1 cellular context compared by ENCODE assay signal in the genomic region with DNA sequence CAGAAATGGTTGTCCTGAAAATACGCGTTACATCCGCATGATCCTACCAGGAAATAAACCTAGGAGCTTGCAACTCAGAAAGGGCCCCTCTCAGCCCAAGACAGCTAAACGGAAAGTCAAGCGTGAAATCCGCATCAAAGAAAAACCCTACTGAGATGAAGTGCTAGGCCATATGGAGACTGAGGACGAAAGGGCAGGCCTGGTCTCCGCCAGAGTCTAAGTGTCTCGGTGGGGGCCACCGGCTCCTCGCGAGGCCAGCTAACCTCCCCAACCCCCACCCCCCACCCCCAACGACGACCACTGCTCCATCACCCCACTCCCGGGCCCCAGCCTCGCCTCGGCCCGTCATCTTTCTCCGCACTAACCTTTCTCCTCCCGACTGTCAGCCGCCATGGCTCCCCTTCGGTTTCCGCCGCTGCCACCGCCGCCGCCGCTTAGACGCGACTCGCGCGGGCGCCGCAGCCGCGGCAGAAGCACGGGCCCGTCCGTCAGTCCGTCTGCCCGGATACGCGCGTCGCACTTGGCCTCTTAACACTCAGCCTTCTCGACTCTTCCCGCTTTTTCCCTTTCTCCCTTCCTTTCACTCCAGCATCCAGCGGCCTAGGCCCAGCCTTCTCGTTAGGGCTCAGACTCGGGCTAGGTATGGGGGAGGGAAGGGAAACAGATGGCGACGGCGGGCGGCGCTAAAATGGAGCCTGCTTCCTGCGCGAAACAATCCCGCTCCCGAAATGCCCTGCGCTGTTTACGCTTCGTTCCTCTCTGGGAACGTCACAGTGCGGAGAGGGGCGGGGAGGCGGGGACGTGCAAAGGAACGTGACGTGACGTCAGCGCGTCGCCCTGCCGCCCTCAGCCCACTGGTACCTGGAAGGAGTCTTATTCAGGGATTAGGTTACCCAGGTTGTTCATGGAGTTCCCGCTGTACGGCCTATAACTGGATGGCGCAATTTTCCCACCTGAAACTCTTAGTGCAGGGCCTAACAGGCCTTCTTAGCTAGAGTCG.
TF ChIP-seq lines count a peak whose summit lies in the region.

A gene (minus strand): TSS at position 730 of the 1,000 bp plus-strand sequence. CDS start 337 bp downstream, at position 393.

TF ChIP-seq in HepG2, 621 proteins besides CTCF, POLR2A, EP300 and RAD21 (continued from another document and continues in another):
- TF ChIP-seq, protein P1, sequence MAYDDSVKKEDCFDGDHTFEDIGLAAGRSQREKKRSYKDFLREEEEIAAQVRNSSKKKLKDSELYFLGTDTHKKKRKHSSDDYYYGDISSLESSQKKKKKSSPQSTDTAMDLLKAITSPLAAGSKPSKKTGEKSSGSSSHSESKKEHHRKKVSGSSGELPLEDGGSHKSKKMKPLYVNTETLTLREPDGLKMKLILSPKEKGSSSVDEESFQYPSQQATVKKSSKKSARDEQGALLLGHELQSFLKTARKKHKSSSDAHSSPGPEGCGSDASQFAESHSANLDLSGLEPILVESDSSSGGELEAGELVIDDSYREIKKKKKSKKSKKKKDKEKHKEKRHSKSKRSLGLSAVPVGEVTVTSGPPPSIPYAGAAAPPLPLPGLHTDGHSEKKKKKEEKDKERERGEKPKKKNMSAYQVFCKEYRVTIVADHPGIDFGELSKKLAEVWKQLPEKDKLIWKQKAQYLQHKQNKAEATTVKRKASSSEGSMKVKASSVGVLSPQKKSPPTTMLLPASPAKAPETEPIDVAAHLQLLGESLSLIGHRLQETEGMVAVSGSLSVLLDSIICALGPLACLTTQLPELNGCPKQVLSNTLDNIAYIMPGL (CRISPR knock-in tag; IDR thresholded peaks at IDR 0.05; ENCODE audit: borderline replicate concordance in 1 of 2, low read depth in 1 of 2) = peak; percentile 91 to 96; a peak in 3 of 4 replicates
- TF ChIP-seq ARHGAP35 (CRISPR knock-in tag; IDR thresholded peaks at IDR 0.05; ENCODE audit: borderline replicate concordance) = 0 out of 2 replicates have a peak, but pooled peaks have one; percentile 16
- TF ChIP-seq, protein P2, sequence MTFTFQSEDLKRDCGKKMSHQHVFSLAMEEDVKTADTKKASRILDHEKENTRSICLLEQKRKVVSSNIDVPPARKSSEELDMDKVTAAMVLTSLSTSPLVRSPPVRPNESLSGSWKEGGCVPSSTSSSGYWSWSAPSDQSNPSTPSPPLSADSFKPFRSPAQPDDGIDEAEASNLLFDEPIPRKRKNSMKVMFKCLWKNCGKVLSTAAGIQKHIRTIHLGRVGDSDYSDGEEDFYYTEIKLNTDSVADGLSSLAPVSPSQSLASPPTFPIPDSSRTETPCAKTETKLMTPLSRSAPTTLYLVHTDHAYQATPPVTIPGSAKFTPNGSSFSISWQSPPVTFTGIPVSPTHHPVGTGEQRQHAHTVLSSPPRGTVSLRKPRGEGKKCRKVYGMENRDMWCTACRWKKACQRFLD (CRISPR knock-in tag; IDR thresholded peaks at IDR 0.05; ENCODE audit: borderline replicate concordance) = peak; percentile 70; the same call in 1 of the 2 replicates
- TF ChIP-seq ZNF446 (CRISPR knock-in tag; IDR thresholded peaks at IDR 0.05) = 0 out of 2 replicates have a peak, but pooled peaks have one; percentile 24
- no peak for TF ChIP-seq SCMH1 (CRISPR knock-in tag; IDR thresholded peaks at IDR 0.05; ENCODE audit: borderline replicate concordance)
- TF ChIP-seq GTF2F1 (IDR thresholded peaks at IDR 0.05; ENCODE audit: low read length) = 0 out of 2 replicates have a peak, but pooled peaks have one; percentile 17
- TF ChIP-seq ZNF383 (CRISPR knock-in tag; IDR thresholded peaks at IDR 0.05; ENCODE audit: borderline replicate concordance) = 0 out of 2 replicates have a peak, but pooled peaks have one; percentile 81
- TF ChIP-seq, protein P3, sequence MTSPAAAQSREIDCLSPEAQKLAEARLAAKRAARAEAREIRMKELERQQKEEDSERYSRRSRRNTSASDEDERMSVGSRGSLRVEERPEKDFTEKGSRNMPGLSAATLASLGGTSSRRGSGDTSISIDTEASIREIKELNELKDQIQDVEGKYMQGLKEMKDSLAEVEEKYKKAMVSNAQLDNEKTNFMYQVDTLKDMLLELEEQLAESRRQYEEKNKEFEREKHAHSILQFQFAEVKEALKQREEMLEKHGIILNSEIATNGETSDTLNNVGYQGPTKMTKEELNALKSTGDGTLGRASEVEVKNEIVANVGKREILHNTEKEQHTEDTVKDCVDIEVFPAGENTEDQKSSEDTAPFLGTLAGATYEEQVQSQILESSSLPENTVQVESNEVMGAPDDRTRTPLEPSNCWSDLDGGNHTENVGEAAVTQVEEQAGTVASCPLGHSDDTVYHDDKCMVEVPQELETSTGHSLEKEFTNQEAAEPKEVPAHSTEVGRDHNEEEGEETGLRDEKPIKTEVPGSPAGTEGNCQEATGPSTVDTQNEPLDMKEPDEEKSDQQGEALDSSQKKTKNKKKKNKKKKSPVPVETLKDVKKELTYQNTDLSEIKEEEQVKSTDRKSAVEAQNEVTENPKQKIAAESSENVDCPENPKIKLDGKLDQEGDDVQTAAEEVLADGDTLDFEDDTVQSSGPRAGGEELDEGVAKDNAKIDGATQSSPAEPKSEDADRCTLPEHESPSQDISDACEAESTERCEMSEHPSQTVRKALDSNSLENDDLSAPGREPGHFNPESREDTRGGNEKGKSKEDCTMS (CRISPR knock-in tag; conservative IDR thresholded peaks at IDR 0.05) = no peak
- TF ChIP-seq, protein P4, sequence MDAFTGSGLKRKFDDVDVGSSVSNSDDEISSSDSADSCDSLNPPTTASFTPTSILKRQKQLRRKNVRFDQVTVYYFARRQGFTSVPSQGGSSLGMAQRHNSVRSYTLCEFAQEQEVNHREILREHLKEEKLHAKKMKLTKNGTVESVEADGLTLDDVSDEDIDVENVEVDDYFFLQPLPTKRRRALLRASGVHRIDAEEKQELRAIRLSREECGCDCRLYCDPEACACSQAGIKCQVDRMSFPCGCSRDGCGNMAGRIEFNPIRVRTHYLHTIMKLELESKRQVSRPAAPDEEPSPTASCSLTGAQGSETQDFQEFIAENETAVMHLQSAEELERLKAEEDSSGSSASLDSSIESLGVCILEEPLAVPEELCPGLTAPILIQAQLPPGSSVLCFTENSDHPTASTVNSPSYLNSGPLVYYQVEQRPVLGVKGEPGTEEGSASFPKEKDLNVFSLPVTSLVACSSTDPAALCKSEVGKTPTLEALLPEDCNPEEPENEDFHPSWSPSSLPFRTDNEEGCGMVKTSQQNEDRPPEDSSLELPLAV (CRISPR knock-in tag; conservative IDR thresholded peaks at IDR 0.05; ENCODE audit: low read depth) = no peak; the same call in 1 of the 2 replicates
- TF ChIP-seq ZNF775 (CRISPR knock-in tag; IDR thresholded peaks at IDR 0.05; ENCODE audit: borderline replicate concordance) = no peak
- TF ChIP-seq, protein P5, sequence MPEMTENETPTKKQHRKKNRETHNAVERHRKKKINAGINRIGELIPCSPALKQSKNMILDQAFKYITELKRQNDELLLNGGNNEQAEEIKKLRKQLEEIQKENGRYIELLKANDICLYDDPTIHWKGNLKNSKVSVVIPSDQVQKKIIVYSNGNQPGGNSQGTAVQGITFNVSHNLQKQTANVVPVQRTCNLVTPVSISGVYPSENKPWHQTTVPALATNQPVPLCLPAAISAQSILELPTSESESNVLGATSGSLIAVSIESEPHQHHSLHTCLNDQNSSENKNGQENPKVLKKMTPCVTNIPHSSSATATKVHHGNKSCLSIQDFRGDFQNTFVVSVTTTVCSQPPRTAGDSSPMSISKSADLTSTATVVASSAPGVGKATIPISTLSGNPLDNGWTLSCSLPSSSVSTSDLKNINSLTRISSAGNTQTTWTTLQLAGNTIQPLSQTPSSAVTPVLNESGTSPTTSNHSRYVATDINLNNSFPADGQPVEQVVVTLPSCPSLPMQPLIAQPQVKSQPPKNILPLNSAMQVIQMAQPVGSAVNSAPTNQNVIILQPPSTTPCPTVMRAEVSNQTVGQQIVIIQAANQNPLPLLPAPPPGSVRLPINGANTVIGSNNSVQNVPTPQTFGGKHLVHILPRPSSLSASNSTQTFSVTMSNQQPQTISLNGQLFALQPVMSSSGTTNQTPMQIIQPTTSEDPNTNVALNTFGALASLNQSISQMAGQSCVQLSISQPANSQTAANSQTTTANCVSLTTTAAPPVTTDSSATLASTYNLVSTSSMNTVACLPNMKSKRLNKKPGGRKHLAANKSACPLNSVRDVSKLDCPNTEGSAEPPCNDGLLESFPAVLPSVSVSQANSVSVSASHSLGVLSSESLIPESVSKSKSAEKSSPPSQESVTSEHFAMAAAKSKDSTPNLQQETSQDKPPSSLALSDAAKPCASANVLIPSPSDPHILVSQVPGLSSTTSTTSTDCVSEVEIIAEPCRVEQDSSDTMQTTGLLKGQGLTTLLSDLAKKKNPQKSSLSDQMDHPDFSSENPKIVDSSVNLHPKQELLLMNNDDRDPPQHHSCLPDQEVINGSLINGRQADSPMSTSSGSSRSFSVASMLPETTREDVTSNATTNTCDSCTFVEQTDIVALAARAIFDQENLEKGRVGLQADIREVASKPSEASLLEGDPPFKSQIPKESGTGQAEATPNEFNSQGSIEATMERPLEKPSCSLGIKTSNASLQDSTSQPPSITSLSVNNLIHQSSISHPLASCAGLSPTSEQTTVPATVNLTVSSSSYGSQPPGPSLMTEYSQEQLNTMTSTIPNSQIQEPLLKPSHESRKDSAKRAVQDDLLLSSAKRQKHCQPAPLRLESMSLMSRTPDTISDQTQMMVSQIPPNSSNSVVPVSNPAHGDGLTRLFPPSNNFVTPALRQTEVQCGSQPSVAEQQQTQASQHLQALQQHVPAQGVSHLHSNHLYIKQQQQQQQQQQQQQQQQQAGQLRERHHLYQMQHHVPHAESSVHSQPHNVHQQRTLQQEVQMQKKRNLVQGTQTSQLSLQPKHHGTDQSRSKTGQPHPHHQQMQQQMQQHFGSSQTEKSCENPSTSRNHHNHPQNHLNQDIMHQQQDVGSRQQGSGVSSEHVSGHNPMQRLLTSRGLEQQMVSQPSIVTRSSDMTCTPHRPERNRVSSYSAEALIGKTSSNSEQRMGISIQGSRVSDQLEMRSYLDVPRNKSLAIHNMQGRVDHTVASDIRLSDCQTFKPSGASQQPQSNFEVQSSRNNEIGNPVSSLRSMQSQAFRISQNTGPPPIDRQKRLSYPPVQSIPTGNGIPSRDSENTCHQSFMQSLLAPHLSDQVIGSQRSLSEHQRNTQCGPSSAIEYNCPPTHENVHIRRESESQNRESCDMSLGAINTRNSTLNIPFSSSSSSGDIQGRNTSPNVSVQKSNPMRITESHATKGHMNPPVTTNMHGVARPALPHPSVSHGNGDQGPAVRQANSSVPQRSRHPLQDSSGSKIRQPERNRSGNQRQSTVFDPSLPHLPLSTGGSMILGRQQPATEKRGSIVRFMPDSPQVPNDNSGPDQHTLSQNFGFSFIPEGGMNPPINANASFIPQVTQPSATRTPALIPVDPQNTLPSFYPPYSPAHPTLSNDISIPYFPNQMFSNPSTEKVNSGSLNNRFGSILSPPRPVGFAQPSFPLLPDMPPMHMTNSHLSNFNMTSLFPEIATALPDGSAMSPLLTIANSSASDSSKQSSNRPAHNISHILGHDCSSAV (CRISPR knock-in tag; IDR thresholded peaks at IDR 0.05; ENCODE audit: borderline replicate concordance) = no peak
- TF ChIP-seq, protein P6, sequence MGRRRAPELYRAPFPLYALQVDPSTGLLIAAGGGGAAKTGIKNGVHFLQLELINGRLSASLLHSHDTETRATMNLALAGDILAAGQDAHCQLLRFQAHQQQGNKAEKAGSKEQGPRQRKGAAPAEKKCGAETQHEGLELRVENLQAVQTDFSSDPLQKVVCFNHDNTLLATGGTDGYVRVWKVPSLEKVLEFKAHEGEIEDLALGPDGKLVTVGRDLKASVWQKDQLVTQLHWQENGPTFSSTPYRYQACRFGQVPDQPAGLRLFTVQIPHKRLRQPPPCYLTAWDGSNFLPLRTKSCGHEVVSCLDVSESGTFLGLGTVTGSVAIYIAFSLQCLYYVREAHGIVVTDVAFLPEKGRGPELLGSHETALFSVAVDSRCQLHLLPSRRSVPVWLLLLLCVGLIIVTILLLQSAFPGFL (CRISPR knock-in tag; IDR thresholded peaks at IDR 0.05) = no peak
- no peak for TF ChIP-seq FOXP1 (IDR thresholded peaks at IDR 0.05)
- TF ChIP-seq FOXP1 (CRISPR knock-in tag; IDR thresholded peaks at IDR 0.05) = peak; percentile 65; the same call in 1 of the 2 replicates
- TF ChIP-seq, protein P7, sequence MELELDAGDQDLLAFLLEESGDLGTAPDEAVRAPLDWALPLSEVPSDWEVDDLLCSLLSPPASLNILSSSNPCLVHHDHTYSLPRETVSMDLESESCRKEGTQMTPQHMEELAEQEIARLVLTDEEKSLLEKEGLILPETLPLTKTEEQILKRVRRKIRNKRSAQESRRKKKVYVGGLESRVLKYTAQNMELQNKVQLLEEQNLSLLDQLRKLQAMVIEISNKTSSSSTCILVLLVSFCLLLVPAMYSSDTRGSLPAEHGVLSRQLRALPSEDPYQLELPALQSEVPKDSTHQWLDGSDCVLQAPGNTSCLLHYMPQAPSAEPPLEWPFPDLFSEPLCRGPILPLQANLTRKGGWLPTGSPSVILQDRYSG (CRISPR knock-in tag; IDR thresholded peaks at IDR 0.05) = no peak
- no peak for TF ChIP-seq ZNF75D (CRISPR knock-in tag; IDR thresholded peaks at IDR 0.05; ENCODE audit: borderline replicate concordance)
- peak; percentile 63; the same call in 1 of the 2 replicates for TF ChIP-seq SIX4 (CRISPR knock-in tag; IDR thresholded peaks at IDR 0.05)
- TF ChIP-seq ZNF607 (CRISPR knock-in tag; IDR thresholded peaks at IDR 0.05; ENCODE audit: borderline replicate concordance) = no peak
- TF ChIP-seq, protein P8, sequence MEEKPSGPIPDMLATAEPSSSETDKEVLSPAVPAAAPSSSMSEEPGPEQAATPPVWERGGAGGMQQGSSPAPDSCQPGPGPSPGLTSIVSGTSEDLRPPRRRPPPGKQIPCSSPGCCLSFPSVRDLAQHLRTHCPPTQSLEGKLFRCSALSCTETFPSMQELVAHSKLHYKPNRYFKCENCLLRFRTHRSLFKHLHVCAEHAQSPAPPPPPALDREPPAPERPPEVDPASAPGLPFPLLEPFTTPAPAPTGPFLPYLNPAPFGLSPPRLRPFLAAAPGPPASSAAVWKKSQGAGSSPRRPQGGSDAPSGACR (CRISPR knock-in tag; IDR thresholded peaks at IDR 0.05) = peak; percentile 74
- no peak for TF ChIP-seq RFX3 (CRISPR knock-in tag; IDR thresholded peaks at IDR 0.05)
- no peak for TF ChIP-seq ZNF552 (CRISPR knock-in tag; IDR thresholded peaks at IDR 0.05; ENCODE audit: borderline replicate concordance)
- peak; percentile 27; the same call in 1 of the 2 replicates for TF ChIP-seq HCFC1 (IDR thresholded peaks at IDR 0.05; ENCODE audit: low read depth, low read length)
- no peak for TF ChIP-seq MLLT10 (CRISPR knock-in tag; IDR thresholded peaks at IDR 0.05)
- TF ChIP-seq, protein P9, sequence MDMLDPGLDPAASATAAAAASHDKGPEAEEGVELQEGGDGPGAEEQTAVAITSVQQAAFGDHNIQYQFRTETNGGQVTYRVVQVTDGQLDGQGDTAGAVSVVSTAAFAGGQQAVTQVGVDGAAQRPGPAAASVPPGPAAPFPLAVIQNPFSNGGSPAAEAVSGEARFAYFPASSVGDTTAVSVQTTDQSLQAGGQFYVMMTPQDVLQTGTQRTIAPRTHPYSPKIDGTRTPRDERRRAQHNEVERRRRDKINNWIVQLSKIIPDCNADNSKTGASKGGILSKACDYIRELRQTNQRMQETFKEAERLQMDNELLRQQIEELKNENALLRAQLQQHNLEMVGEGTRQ (IDR thresholded peaks at IDR 0.05; ENCODE audit: low read depth, low read length) = no peak
- TF ChIP-seq, protein P9 (CRISPR knock-in tag; IDR thresholded peaks at IDR 0.05; ENCODE audit: borderline replicate concordance) = 0 out of 2 replicates have a peak, but pooled peaks have one; percentile 22
